Comparison of ENCODE assay signal across 8 cellular contexts in genomic region chr6:159979136-159979874, GRCh38. TPM values are rescaled to one million over a fixed set of nuclear protein-coding genes. Genes with fewer than 3 reads are reported as not detected.
DNase-seq lines count a peak whose midpoint lies in the region; ATAC-seq, FAIRE-seq and TF ChIP-seq lines count a peak whose summit lies in the region.

No MANE protein-coding gene starts in this region.

- H3K4me1 Mint-ChIP-seq in WTC11 (peaks cover 74% of the 10 kb centered on the region), chondrocyte (ENCODE audit: low read depth) (peaks cover 82% of the 10 kb centered on the region), nephron progenitor cell (peaks cover 80% of the 10 kb centered on the region)

- CTCF ChIA-PET in WTC11 (lab: Charles Lee): no interaction called here

- H3K4me3 Mint-ChIP-seq in WTC11 (peak overlapping the region; percentile 27), chondrocyte (ENCODE audit: unreplicated experiment) (no peak overlapping the region), nephron progenitor cell (no peak overlapping the region)

- H3K9me3 Mint-ChIP-seq in WTC11: no peaks in the 10 kb centered on the region
- no peaks in the 10 kb centered on the region for H3K9me3 Mint-ChIP-seq in chondrocyte (ENCODE audit: low read depth)
- H3K9me3 Mint-ChIP-seq in nephron progenitor cell: no peaks in the 10 kb centered on the region

- no peaks in the 10 kb centered on the region for H3F3A ChIP-seq in Loucy (ENCODE audit: low read depth)

- H3K27me3 ChIP-seq in H7 (ENCODE audit: control insufficient read depth, insufficient read depth, low read length): no peaks in the 10 kb centered on the region
- H3K27me3 ChIP-seq in Loucy (ENCODE audit: insufficient read depth, low read length, poor library complexity, severe bottlenecking): no peaks in the 10 kb centered on the region

- DNase-seq in GM12891 (ENCODE audit: insufficient read length, low spot score) (no peak), H7 (peak; percentile 51), WTC11 (ENCODE audit: low spot score) (no peak), chondrocyte (ENCODE audit: low spot score) (no peak), nephron progenitor cell (no peak), HTR-8/SVneo (ENCODE audit: insufficient read length, low spot score) (no peak), NCI-H1930 (lab: John Stamatoyannopoulos, UW) (no peak)

- FAIRE-seq in GM12891 (lab: Jason Lieb, UNC): peak; percentile 50
- no peak for FAIRE-seq in HTR-8/SVneo (lab: Jason Lieb, UNC)

- TF ChIP-seq POLR2A in GM12891 (IDR thresholded peaks at IDR 0.05; ENCODE audit: low read depth, low read length): no peak

- peaks cover 69% of the 10 kb centered on the region for H4K20me1 ChIP-seq in Loucy (ENCODE audit: insufficient read depth, low read length, poor library complexity, severe bottlenecking)

- no peak overlapping the region for H3K9ac ChIP-seq in Loucy (ENCODE audit: low read depth, low read length, poor library complexity, severe bottlenecking)

- TF ChIP-seq CTCF in Loucy (conservative IDR thresholded peaks at IDR 0.05; ENCODE audit: low read length) (no peak), WTC11 (IDR thresholded peaks at IDR 0.05) (no peak), chondrocyte (IDR thresholded peaks at IDR 0.05) (no peak), nephron progenitor cell (IDR thresholded peaks at IDR 0.05) (no peak)

- no peaks in the 10 kb centered on the region for H3K9me2 ChIP-seq in Loucy (replicated peaks; ENCODE audit: low read depth, low read length)

- H3K9me3 ChIP-seq in Loucy (ENCODE audit: insufficient read depth, low read depth, low read length): no peaks in the 10 kb centered on the region

- POLR2A ChIA-PET in WTC11 (lab: Charles Lee): no interaction called here

- H3K79me2 ChIP-seq in Loucy (ENCODE audit: insufficient read depth, low read length): peaks cover 88% of the 10 kb centered on the region

- H3K36me3 ChIP-seq in H7 (replicated peaks; ENCODE audit: control insufficient read depth, insufficient read depth, low read length): no peaks in the 10 kb centered on the region
- H3K36me3 ChIP-seq in Loucy (ENCODE audit: insufficient read depth, low read length): no peaks in the 10 kb centered on the region

- no peaks in the 10 kb centered on the region for H3K27me3 Mint-ChIP-seq in WTC11 (ENCODE audit: low read depth)
- no peaks in the 10 kb centered on the region for H3K27me3 Mint-ChIP-seq in chondrocyte (ENCODE audit: low read depth)
- H3K27me3 Mint-ChIP-seq in nephron progenitor cell (ENCODE audit: low read depth, poor library complexity): no peaks in the 10 kb centered on the region

- H3K4me3 ChIP-seq in H7 (ENCODE audit: insufficient read depth, low read depth, low read length) (no peak overlapping the region), Loucy (ENCODE audit: low read length, poor library complexity, severe bottlenecking) (no peak overlapping the region)

- H3K36me3 Mint-ChIP-seq in WTC11 (no peaks in the 10 kb centered on the region), chondrocyte (ENCODE audit: low read depth) (no peaks in the 10 kb centered on the region), nephron progenitor cell (ENCODE audit: low read depth) (peaks cover 5% of the 10 kb centered on the region)

- H3K4me1 ChIP-seq in Loucy (ENCODE audit: insufficient read depth, low read length, poor library complexity, severe bottlenecking): peaks cover 47% of the 10 kb centered on the region

- peak overlapping the region; percentile 47 for H3K4me2 ChIP-seq in Loucy (ENCODE audit: low read depth, low read length, poor library complexity, severe bottlenecking)

- ATAC-seq in WTC11: peak; percentile 40

- H2AFZ ChIP-seq in Loucy (ENCODE audit: low read length): no peak overlapping the region

- H3K27ac Mint-ChIP-seq in WTC11 (peak overlapping the region; percentile 66), chondrocyte (ENCODE audit: unreplicated experiment) (peak overlapping the region; percentile 92), nephron progenitor cell (peak overlapping the region; percentile 80)

TF ChIP-seq in GM12891, 5 proteins besides CTCF, POLR2A, EP300 and RAD21:
- TF ChIP-seq PAX5 (IDR thresholded peaks at IDR 0.05; ENCODE audit: insufficient read depth, low read length, severe bottlenecking) (no peak), SPI1 (IDR thresholded peaks at IDR 0.05; ENCODE audit: low read depth, low read length) (peak; percentile 42; the same call in 1 of the 2 replicates), POLR2AphosphoS5 (IDR thresholded peaks at IDR 0.05; ENCODE audit: low read depth, low read length) (no peak)
TF ChIP-seq in GM12891: peak in this region for 1.

TF ChIP-seq in WTC11, 78 proteins besides CTCF, POLR2A, EP300 and RAD21 (continues in another document):
- TF ChIP-seq CBFB (CRISPR knock-in tag; IDR thresholded peaks at IDR 0.05; ENCODE audit: low read depth): no peak
- TF ChIP-seq GTF2I (CRISPR knock-in tag; conservative IDR thresholded peaks at IDR 0.05): no peak
- TF ChIP-seq ZMAT4 (CRISPR knock-in tag; IDR thresholded peaks at IDR 0.05): no peak
- TF ChIP-seq, protein P1, sequence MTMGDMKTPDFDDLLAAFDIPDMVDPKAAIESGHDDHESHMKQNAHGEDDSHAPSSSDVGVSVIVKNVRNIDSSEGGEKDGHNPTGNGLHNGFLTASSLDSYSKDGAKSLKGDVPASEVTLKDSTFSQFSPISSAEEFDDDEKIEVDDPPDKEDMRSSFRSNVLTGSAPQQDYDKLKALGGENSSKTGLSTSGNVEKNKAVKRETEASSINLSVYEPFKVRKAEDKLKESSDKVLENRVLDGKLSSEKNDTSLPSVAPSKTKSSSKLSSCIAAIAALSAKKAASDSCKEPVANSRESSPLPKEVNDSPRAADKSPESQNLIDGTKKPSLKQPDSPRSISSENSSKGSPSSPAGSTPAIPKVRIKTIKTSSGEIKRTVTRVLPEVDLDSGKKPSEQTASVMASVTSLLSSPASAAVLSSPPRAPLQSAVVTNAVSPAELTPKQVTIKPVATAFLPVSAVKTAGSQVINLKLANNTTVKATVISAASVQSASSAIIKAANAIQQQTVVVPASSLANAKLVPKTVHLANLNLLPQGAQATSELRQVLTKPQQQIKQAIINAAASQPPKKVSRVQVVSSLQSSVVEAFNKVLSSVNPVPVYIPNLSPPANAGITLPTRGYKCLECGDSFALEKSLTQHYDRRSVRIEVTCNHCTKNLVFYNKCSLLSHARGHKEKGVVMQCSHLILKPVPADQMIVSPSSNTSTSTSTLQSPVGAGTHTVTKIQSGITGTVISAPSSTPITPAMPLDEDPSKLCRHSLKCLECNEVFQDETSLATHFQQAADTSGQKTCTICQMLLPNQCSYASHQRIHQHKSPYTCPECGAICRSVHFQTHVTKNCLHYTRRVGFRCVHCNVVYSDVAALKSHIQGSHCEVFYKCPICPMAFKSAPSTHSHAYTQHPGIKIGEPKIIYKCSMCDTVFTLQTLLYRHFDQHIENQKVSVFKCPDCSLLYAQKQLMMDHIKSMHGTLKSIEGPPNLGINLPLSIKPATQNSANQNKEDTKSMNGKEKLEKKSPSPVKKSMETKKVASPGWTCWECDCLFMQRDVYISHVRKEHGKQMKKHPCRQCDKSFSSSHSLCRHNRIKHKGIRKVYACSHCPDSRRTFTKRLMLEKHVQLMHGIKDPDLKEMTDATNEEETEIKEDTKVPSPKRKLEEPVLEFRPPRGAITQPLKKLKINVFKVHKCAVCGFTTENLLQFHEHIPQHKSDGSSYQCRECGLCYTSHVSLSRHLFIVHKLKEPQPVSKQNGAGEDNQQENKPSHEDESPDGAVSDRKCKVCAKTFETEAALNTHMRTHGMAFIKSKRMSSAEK (CRISPR knock-in tag; IDR thresholded peaks at IDR 0.05; ENCODE audit: borderline replicate concordance): no peak
- TF ChIP-seq NR1H2 (CRISPR knock-in tag; IDR thresholded peaks at IDR 0.05): no peak
- TF ChIP-seq ZNF317 (CRISPR knock-in tag; IDR thresholded peaks at IDR 0.05; ENCODE audit: borderline replicate concordance, low read depth): no peak
- no peak for TF ChIP-seq NR3C1 (CRISPR knock-in tag; conservative IDR thresholded peaks at IDR 0.05; ENCODE audit: low read depth)
- no peak for TF ChIP-seq PRDM15 (CRISPR knock-in tag; IDR thresholded peaks at IDR 0.05)
- TF ChIP-seq OVOL2 (CRISPR knock-in tag; IDR thresholded peaks at IDR 0.05; ENCODE audit: borderline replicate concordance): no peak
- TF ChIP-seq TEAD4 (CRISPR knock-in tag; IDR thresholded peaks at IDR 0.05): no peak
- no peak for TF ChIP-seq NR2C2 (CRISPR knock-in tag; IDR thresholded peaks at IDR 0.05)

RNA-seq across cellular contexts. Expression of gene IGF2R, which starts 10.4 kb away (rescaled TPM):
- 19.8 TPM for polyA plus RNA-seq in GM12891 (2012; ENCODE audit: low read depth, missing spikeins)
- total RNA-seq in H7 (2014; rRNA removed; shearing (Covaris generic)): 27.9 and 29.4 TPM in 2 replicates
- 59.4 to 75.3 TPM (median 62.3 TPM) in 3 replicates for total RNA-seq in WTC11 (2021)
- total RNA-seq in chondrocyte: 205 to 247 TPM (median 242 TPM) in 3 replicates
